Comparison of ENCODE assay signal across 1 cellular context in genomic region chr21:41928621-41929220, GRCh38.
A peak's percentile ranks its signal among the peaks of the same experiment; 100 is the strongest.
TF ChIP-seq lines count a peak whose summit lies in the region.

No MANE protein-coding gene starts in this region.

TF ChIP-seq in K562, 482 proteins besides CTCF, POLR2A, EP300 and RAD21 (continued from another document):
- no peak for TF ChIP-seq MITF (IDR thresholded peaks at IDR 0.05)
- TF ChIP-seq SMARCA4 (IDR thresholded peaks at IDR 0.05): 0 out of 2 replicates have a peak, but pooled peaks have one; percentile 15
- peak; percentile 34 to 36; a peak in 2 of 4 replicates for TF ChIP-seq KDM1A (IDR thresholded peaks at IDR 0.05)
- peak; percentile 45; the same call in 1 of the 2 replicates for TF ChIP-seq SMARCE1 (IDR thresholded peaks at IDR 0.05)
